ENCODE assay signal across 20 cellular contexts in genomic region chr11:34416088-34416487, GRCh38. TPM values are rescaled to one million over a fixed set of nuclear protein-coding genes. Genes with fewer than 3 reads are reported as not detected.
"Had no signal": no experiment of that assay in that cellular context is flagged by ENCODE, and none has a peak within 500 bp of the region (broad histone marks: within the 10 kb centered on the region; RNA-seq: fewer than 3 reads in every experiment).

No MANE protein-coding gene starts in this region.

- H3K36me3 ChIP-seq: esophagus squamous epithelium, tibial nerve, upper lobe of right lung, vagina had no signal

- H3K4me1 ChIP-seq: esophagus squamous epithelium, parathyroid adenoma, testis, tibial nerve, upper lobe of right lung, vagina had no signal

- H3K9ac ChIP-seq: parathyroid adenoma had no signal

- H3K27me3 ChIP-seq: hepatocyte, testis, tibial nerve, upper lobe of right lung, vagina had no signal

- H3K9me3 ChIP-seq: testis had no signal

- DNase-seq: effector memory CD8-positive, alpha-beta T cell; esophagus squamous epithelium; foreskin melanocyte; head of caudate nucleus; kidney; left cardiac atrium; left ventricle myocardium superior; mesendoderm; naive B cell; stimulated activated CD4-positive, alpha-beta T cell treated with anti-CD3 and anti-CD28 coated beads, Interleukin-2, amount 100 ng/mL, for 48 hours; stimulated activated CD8-positive, alpha-beta memory T cell treated with anti-CD3 and anti-CD28 coated beads, Interleukin-4, amount 100 ng/mL, for 48 hours; testis; upper lobe of right lung had no signal

- H3K27ac ChIP-seq: esophagus squamous epithelium, hepatocyte, parathyroid adenoma, testis, tibial nerve, upper lobe of right lung, vagina had no signal

- H3K4me3 ChIP-seq: esophagus squamous epithelium, hepatocyte, smooth muscle cell, testis, tibial nerve, upper lobe of right lung, vagina had no signal

- ATAC-seq: effector memory CD8-positive, alpha-beta T cell; left ventricle myocardium superior; stimulated activated effector memory CD8-positive, alpha-beta T cell treated with anti-CD3 and anti-CD28 coated beads, Interleukin-12 subunit alpha, Interleukin-12 subunit beta, amount 100 ng/mL, for 72 hours had no signal

- FAIRE-seq: colon, kidney had no signal

RNA-seq across cellular contexts. Expression of gene CAT, which starts 22.6 kb away (rescaled TPM):
- total RNA-seq: smooth muscle cell had no signal
- polyA plus RNA-seq: hepatocyte, smooth muscle cell had no signal
